In the genomic region with DNA sequence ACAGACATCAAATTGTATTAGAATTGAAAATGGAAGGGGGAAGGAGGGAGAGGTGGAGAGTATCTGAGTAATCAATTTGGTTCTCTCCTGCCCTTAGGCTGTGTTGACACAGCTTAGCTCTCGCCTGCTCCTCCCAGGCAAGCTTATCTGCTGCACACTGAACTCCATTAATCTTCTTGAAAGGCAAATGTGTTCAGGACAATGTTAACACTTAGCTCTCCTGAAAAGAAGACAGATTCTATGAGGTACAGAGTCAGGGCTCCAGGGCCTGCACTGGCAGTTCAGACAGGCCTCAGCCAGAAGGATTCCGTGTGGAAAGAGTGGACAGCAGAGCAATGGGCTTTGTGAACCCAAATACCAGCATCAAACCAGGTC, we compare ENCODE assay signal across 1 cellular context.
A peak's percentile ranks its signal among the peaks of the same experiment; 100 is the strongest.
TF ChIP-seq lines count a peak whose summit lies in the region.

No MANE protein-coding gene starts in this region.

TF ChIP-seq in K562, 482 proteins besides CTCF, POLR2A, EP300 and RAD21 (continued from another document):
- TF ChIP-seq, protein P1, sequence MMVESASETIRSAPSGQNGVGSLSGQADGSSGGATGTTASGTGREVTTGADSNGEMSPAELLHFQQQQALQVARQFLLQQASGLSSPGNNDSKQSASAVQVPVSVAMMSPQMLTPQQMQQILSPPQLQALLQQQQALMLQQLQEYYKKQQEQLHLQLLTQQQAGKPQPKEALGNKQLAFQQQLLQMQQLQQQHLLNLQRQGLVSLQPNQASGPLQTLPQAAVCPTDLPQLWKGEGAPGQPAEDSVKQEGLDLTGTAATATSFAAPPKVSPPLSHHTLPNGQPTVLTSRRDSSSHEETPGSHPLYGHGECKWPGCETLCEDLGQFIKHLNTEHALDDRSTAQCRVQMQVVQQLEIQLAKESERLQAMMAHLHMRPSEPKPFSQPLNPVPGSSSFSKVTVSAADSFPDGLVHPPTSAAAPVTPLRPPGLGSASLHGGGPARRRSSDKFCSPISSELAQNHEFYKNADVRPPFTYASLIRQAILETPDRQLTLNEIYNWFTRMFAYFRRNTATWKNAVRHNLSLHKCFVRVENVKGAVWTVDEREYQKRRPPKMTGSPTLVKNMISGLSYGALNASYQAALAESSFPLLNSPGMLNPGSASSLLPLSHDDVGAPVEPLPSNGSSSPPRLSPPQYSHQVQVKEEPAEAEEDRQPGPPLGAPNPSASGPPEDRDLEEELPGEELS (CRISPR knock-in tag; IDR thresholded peaks at IDR 0.05; ENCODE audit: borderline replicate concordance): no peak
- TF ChIP-seq ZNF316 (IDR thresholded peaks at IDR 0.05) (no peak), GABPA (tag; conservative IDR thresholded peaks at IDR 0.05; ENCODE audit: low read depth) (no peak), KLF1 (tag; IDR thresholded peaks at IDR 0.05) (no peak), MYBL2 (IDR thresholded peaks at IDR 0.05; ENCODE audit: low read depth) (no peak), MYBL2 (CRISPR knock-in tag; IDR thresholded peaks at IDR 0.05; ENCODE audit: borderline replicate concordance) (no peak), TEAD4 (IDR thresholded peaks at IDR 0.05; ENCODE audit: low read length) (peak; percentile 34; the same call in 1 of the 2 replicates), TEAD4 (CRISPR knock-in tag; IDR thresholded peaks at IDR 0.05; ENCODE audit: borderline replicate concordance) (no peak), SLC30A9 (CRISPR knock-in tag; IDR thresholded peaks at IDR 0.05) (no peak), NR1H2 (CRISPR knock-in tag; IDR thresholded peaks at IDR 0.05) (no peak), HNRNPK (IDR thresholded peaks at IDR 0.05; ENCODE audit: low read depth, low read length, poor library complexity, severe bottlenecking) (no peak), TAF15 (IDR thresholded peaks at IDR 0.05; ENCODE audit: low read depth, low read length) (no peak)
- TF ChIP-seq, protein P2, sequence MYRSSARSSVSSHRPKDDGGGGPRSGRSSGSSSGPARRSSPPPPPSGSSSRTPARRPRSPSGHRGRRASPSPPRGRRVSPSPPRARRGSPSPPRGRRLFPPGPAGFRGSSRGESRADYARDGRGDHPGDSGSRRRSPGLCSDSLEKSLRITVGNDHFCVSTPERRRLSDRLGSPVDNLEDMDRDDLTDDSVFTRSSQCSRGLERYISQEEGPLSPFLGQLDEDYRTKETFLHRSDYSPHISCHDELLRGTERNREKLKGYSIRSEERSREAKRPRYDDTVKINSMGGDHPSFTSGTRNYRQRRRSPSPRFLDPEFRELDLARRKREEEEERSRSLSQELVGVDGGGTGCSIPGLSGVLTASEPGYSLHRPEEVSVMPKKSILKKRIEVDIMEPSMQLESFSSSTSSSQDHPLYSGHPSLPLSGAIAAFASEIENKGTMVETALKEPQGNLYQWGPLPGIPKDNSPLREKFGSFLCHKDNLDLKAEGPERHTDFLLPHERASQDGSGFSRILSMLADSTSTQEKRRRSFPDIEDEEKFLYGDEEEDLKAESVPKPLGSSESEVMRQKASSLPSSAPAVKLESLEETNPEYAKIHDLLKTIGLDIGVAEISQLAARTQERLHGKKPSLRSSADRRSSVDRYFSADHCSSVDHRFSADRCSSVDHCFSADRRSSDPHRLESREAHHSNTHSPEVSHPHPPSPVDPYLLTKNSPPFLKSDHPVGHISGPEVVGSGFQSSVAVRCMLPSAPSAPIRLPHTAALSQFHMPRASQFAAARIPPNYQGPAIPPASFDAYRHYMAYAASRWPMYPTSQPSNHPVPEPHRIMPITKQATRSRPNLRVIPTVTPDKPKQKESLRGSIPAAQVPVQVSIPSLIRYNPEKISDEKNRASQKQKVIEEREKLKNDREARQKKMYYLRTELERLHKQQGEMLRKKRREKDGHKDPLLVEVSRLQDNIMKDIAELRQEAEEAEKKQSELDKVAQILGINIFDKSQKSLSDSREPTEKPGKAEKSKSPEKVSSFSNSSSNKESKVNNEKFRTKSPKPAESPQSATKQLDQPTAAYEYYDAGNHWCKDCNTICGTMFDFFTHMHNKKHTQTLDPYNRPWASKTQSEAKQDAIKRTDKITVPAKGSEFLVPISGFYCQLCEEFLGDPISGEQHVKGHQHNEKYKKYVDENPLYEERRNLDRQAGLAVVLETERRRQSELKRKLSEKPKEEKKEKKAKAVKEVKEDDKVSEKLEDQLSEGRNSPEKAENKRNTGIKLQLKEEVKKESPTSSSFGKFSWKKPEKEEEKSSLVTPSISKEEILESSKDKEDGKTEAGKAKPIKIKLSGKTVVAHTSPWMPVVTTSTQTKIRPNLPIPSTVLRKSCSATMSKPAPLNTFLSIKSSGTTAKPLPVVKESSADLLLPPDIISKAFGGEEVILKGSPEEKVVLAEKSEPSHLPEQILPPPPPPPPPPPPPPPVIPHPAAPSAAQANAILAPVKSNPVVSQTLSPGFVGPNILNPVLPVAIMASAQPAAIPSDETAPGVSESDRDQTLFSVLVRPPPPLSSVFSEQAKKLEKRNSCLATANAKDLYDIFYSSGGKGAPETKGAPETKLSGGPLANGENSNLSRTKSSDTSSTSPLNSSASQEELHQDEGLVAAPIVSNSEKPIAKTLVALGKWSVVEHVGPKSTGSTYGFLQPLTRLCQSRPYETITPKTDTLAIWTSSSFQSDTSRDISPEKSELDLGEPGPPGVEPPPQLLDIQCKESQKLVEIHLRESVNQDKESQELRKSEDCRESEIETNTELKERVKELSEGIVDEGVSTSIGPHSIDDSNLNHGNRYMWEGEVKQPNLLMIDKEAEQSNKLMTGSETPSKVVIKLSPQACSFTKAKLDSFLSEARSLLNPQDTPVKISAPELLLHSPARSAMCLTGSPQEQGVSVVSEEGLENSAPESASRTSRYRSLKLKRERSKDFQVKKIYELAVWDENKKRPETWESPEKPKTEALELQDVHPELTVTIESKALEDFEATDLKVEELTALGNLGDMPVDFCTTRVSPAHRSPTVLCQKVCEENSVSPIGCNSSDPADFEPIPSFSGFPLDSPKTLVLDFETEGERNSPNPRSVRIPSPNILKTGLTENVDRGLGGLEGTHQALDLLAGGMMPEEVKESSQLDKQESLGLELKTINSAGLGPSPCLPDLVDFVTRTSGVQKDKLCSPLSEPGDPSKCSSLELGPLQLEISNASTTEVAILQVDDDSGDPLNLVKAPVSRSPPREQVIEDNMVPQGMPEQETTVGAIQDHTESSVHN (IDR thresholded peaks at IDR 0.05; ENCODE audit: borderline replicate concordance in 1 of 2, low read depth in 1 of 2): no peak
TF ChIP-seq in K562: peak in this region for 17.
